In the genomic region with DNA sequence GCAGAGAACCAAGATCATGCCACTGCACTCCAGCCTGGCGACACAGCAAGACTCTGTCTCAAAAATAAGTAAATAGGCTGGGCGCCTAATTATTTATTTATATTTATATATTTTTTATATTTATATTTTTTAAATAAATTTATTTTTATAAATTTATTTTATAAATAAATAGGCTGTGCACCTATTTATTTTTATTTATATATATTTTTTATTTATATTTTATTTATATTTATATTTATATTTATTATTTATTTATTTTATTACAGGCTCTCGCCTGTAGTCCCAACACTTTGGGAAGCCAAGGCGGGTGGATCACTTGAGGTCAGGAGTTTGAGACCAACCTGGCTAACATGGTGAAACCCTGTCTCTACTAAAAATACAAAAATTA, we compare ENCODE assay signal across 11 cellular contexts. TPM values are rescaled to one million over a fixed set of nuclear protein-coding genes. Genes with fewer than 3 reads are reported as not detected.
"Had no signal": no experiment of that assay in that cellular context is flagged by ENCODE, and none has a peak within 500 bp of the region (broad histone marks: within the 10 kb centered on the region; RNA-seq: fewer than 3 reads in every experiment).

No MANE protein-coding gene starts in this region.

RNA-seq across cellular contexts. Expression of gene GDAP1L1, which starts 14.6 kb away (rescaled TPM):
- total RNA-seq: activated B cell treated with CpG ODN at 0.5 μM for 24 hours; activated CD4-positive, alpha-beta memory T cell treated with anti-CD3 and anti-CD28 coated beads for 36 hours; activated CD4-positive, alpha-beta memory T cell treated with anti-CD3 and anti-CD28 coated beads, Interleukin-2, amount 10 ng/mL, durations not matched to agents 7 days and 5 days; activated CD4-positive, alpha-beta T cell treated with anti-CD3 and anti-CD28 coated beads, Interleukin-2, amount 10 ng/mL, durations not matched to agents 24 days and 14 days; activated CD4-positive, alpha-beta T cell treated with anti-CD3 and anti-CD28 coated beads, Interleukin-2, amount 10 ng/mL, durations not matched to agents 7 days and 5 days; activated CD8-positive, alpha-beta memory T cell treated with anti-CD3 and anti-CD28 coated beads for 36 hours; activated CD8-positive, alpha-beta memory T cell treated with anti-CD3 and anti-CD28 coated beads, Interleukin-2, amount 10 ng/mL, durations not matched to agents 7 days and 5 days; activated CD8-positive, alpha-beta T cell treated with anti-CD3 and anti-CD28 coated beads, Interleukin-2, amount 10 ng/mL, durations not matched to agents 7 days and 5 days; T-helper 1 cell treated with Interleukin-12 subunit alpha and Interleukin-12 subunit beta and Interleukin-4 antibody, amounts not matched to agents 30 ng/mL and 1 ng/mL, for 36 hours; T-helper 17 cell; T-helper 2 cell treated with Interferon-gamma antibody and Interleukin-4, amounts not matched to agents 100 ng/mL and 5 ng/mL, for 36 hours had no signal

RNA-seq across cellular contexts. Expression of gene JPH2, which starts 45.5 kb away (rescaled TPM):
- total RNA-seq: activated B cell treated with CpG ODN at 0.5 μM for 24 hours; activated CD4-positive, alpha-beta memory T cell treated with anti-CD3 and anti-CD28 coated beads for 36 hours; activated CD4-positive, alpha-beta T cell treated with anti-CD3 and anti-CD28 coated beads, Interleukin-2, amount 10 ng/mL, durations not matched to agents 7 days and 5 days; activated CD8-positive, alpha-beta memory T cell treated with anti-CD3 and anti-CD28 coated beads for 36 hours; activated CD8-positive, alpha-beta memory T cell treated with anti-CD3 and anti-CD28 coated beads, Interleukin-2, amount 10 ng/mL, durations not matched to agents 7 days and 5 days; T-helper 1 cell treated with Interleukin-12 subunit alpha and Interleukin-12 subunit beta and Interleukin-4 antibody, amounts not matched to agents 30 ng/mL and 1 ng/mL, for 36 hours; T-helper 17 cell; T-helper 2 cell treated with Interferon-gamma antibody and Interleukin-4, amounts not matched to agents 100 ng/mL and 5 ng/mL, for 36 hours had no signal
